In the genomic region with DNA sequence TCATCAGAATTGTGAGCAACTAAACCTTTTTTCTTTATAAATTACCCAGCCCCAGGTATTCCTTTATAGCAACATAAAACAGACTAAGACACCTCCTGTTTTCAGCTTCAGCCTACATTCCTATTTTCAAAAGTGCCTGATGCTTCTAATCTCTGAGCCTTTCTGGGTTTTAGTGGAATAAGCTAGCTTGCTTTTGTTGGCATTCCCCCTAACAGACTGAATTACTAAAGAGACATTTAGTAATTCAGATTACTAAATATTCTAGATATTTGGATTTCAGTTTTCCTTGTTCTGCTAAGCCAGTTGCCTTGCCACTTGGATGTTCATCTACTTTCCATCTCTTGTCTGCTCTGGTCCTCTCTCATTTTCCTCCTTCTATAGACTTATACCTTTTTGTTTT, we compare ENCODE assay signal across 17 cellular contexts. TPM values are rescaled to one million over a fixed set of nuclear protein-coding genes. Genes with fewer than 3 reads are reported as not detected.
"Had no signal": no experiment of that assay in that cellular context is flagged by ENCODE, and none has a peak within 500 bp of the region (broad histone marks: within the 10 kb centered on the region; RNA-seq: fewer than 3 reads in every experiment).

No MANE protein-coding gene starts in this region.

- H3K4me2 ChIP-seq: neural progenitor cell had no signal

- ATAC-seq: activated CD8-positive, alpha-beta T cell treated with anti-CD3 and anti-CD28 coated beads, Interleukin-2, amount 10 ng/mL, durations not matched to agents 7 days and 5 days; naive thymus-derived CD4-positive, alpha-beta T cell; T-cell had no signal

- H2AFZ ChIP-seq: neural progenitor cell had no signal

- H3K9me3 ChIP-seq: colonic mucosa, esophagus muscularis mucosa, tibial nerve had no signal

- H3K4me3 ChIP-seq: colonic mucosa, esophagus muscularis mucosa, lung, neural progenitor cell, tibial nerve had no signal

- H3K27ac ChIP-seq: colonic mucosa, esophagus muscularis mucosa, neural progenitor cell, VCaP had no signal

- DNase-seq: activated CD4-positive, alpha-beta T cell treated with anti-CD3 and anti-CD28 coated beads for 1 hour; activated CD4-positive, alpha-beta T cell treated with anti-CD3 and anti-CD28 coated beads, Interleukin-2, amount 50 U/mL, for 1 hour; activated CD8-positive, alpha-beta T cell treated with anti-CD3 and anti-CD28 coated beads, Interleukin-2, amount 10 ng/mL, durations not matched to agents 7 days and 5 days; activated gamma-delta T cell; central memory CD4-positive, alpha-beta T cell; colonic mucosa; naive thymus-derived CD4-positive, alpha-beta T cell; retina; stimulated activated CD4-positive, alpha-beta T cell treated with anti-CD3 and anti-CD28 coated beads, Interleukin-4, amount 100 ng/mL, for 1 hour; stimulated activated naive CD4-positive, alpha-beta T cell treated with Interleukin-2 at 50 U/mL for 16 hours; substantia nigra; T-cell had no signal

- H3K9ac ChIP-seq: neural progenitor cell had no signal

- H3K36me3 ChIP-seq: colonic mucosa, esophagus muscularis mucosa, neural progenitor cell, tibial nerve had no signal

- H3K27me3 ChIP-seq: colonic mucosa, esophagus muscularis mucosa, neural progenitor cell, tibial nerve had no signal

- H3K4me1 ChIP-seq: colonic mucosa had no signal

RNA-seq across cellular contexts. Expression of gene GNG12, which starts 10.5 kb away (rescaled TPM):
- total RNA-seq: activated CD8-positive, alpha-beta T cell treated with anti-CD3 and anti-CD28 coated beads, Interleukin-2, amount 10 ng/mL, durations not matched to agents 7 days and 5 days; naive thymus-derived CD4-positive, alpha-beta T cell had no signal
